Comparison of ENCODE assay signal across 13 cellular contexts in the genomic region with DNA sequence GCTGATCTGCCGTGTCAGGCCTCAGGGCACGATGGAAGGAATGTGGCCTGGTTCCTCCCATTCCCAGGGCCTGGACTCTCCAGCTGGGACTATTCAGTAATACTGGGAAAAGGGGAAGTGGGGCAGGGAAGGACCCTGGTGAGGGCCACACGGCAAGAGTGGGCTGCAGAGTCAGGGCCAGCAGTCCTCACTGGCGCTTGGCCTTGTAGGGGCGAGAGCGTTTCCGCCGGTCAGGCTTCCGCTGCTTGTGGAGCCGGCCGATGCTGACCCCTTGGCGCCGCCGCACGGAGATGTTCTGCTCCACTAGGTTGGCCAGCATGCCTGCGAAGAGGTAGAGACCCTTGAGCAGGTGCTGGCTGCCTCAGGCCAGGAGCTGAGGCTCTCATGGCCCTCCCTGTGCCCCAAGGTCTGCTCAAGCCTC. TPM values are rescaled to one million over a fixed set of nuclear protein-coding genes. Genes with fewer than 3 reads are reported as not detected.
"Had no signal": no experiment of that assay in that cellular context is flagged by ENCODE, and none has a peak within 500 bp of the region (broad histone marks: within the 10 kb centered on the region; RNA-seq: fewer than 3 reads in every experiment).

No MANE protein-coding gene starts in this region.

- H3K27ac ChIP-seq: thyroid gland, VCaP had no signal

- ATAC-seq: left lobe of liver had no signal

- DNase-seq: activated CD8-positive, alpha-beta memory T cell treated with anti-CD3 and anti-CD28 coated beads for 24 hours; activated T-cell treated with anti-CD3 and anti-CD28 coated beads, Interleukin-2, amount 50 U/mL, for 48 hours; esophagus squamous epithelium; mesendoderm; nephron progenitor cell; T-cell; T1000; thyroid gland had no signal

- FAIRE-seq: astrocyte, colon had no signal

- H3K27me3 ChIP-seq: esophagus squamous epithelium, thyroid gland had no signal

- H3K4me3 ChIP-seq: esophagus squamous epithelium, thyroid gland had no signal

- H3K4me1 ChIP-seq: thyroid gland had no signal

- H3K9me3 ChIP-seq: esophagus squamous epithelium, thyroid gland had no signal

RNA-seq across cellular contexts. Expression of a gene that starts 42.8 kb away (rescaled TPM):
- total RNA-seq: osteocyte had no signal

RNA-seq across cellular contexts. Expression of a gene that starts 51.7 kb away (rescaled TPM):
- total RNA-seq: osteocyte had no signal
